ENCODE assay signal across 1 cellular context in genomic region chr6:56050530-56050929, GRCh38.
A peak's percentile ranks its signal among the peaks of the same experiment; 100 is the strongest.
TF ChIP-seq lines count a peak whose summit lies in the region.

No MANE protein-coding gene starts in this region.

TF ChIP-seq in HEK293, 187 proteins besides CTCF, POLR2A, EP300 and RAD21 (continued from another document):
- no peak for TF ChIP-seq REST (tag by site-specific recombination; IDR thresholded peaks at IDR 0.05)
- TF ChIP-seq TRIM28 (IDR thresholded peaks at IDR 0.05; ENCODE audit: borderline replicate concordance, low read length): no peak
- TF ChIP-seq, protein P1, sequence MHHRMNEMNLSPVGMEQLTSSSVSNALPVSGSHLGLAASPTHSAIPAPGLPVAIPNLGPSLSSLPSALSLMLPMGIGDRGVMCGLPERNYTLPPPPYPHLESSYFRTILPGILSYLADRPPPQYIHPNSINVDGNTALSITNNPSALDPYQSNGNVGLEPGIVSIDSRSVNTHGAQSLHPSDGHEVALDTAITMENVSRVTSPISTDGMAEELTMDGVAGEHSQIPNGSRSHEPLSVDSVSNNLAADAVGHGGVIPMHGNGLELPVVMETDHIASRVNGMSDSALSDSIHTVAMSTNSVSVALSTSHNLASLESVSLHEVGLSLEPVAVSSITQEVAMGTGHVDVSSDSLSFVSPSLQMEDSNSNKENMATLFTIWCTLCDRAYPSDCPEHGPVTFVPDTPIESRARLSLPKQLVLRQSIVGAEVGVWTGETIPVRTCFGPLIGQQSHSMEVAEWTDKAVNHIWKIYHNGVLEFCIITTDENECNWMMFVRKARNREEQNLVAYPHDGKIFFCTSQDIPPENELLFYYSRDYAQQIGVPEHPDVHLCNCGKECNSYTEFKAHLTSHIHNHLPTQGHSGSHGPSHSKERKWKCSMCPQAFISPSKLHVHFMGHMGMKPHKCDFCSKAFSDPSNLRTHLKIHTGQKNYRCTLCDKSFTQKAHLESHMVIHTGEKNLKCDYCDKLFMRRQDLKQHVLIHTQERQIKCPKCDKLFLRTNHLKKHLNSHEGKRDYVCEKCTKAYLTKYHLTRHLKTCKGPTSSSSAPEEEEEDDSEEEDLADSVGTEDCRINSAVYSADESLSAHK (tag by site-specific recombination; IDR thresholded peaks at IDR 0.05): 0 out of 2 replicates have a peak, but pooled peaks have one; percentile 24
- no peak for TF ChIP-seq ZSCAN23 (tag by site-specific recombination; IDR thresholded peaks at IDR 0.05)
- no peak for TF ChIP-seq ZNF660 (tag by site-specific recombination; IDR thresholded peaks at IDR 0.05)
- TF ChIP-seq, protein P2, sequence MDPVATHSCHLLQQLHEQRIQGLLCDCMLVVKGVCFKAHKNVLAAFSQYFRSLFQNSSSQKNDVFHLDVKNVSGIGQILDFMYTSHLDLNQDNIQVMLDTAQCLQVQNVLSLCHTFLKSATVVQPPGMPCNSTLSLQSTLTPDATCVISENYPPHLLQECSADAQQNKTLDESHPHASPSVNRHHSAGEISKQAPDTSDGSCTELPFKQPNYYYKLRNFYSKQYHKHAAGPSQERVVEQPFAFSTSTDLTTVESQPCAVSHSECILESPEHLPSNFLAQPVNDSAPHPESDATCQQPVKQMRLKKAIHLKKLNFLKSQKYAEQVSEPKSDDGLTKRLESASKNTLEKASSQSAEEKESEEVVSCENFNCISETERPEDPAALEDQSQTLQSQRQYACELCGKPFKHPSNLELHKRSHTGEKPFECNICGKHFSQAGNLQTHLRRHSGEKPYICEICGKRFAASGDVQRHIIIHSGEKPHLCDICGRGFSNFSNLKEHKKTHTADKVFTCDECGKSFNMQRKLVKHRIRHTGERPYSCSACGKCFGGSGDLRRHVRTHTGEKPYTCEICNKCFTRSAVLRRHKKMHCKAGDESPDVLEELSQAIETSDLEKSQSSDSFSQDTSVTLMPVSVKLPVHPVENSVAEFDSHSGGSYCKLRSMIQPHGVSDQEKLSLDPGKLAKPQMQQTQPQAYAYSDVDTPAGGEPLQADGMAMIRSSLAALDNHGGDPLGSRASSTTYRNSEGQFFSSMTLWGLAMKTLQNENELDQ (tag by site-specific recombination; IDR thresholded peaks at IDR 0.05; ENCODE audit: low read depth): no peak
TF ChIP-seq in HEK293: peak in this region for 3.
